9 cellular contexts compared by ENCODE assay signal in the genomic region with DNA sequence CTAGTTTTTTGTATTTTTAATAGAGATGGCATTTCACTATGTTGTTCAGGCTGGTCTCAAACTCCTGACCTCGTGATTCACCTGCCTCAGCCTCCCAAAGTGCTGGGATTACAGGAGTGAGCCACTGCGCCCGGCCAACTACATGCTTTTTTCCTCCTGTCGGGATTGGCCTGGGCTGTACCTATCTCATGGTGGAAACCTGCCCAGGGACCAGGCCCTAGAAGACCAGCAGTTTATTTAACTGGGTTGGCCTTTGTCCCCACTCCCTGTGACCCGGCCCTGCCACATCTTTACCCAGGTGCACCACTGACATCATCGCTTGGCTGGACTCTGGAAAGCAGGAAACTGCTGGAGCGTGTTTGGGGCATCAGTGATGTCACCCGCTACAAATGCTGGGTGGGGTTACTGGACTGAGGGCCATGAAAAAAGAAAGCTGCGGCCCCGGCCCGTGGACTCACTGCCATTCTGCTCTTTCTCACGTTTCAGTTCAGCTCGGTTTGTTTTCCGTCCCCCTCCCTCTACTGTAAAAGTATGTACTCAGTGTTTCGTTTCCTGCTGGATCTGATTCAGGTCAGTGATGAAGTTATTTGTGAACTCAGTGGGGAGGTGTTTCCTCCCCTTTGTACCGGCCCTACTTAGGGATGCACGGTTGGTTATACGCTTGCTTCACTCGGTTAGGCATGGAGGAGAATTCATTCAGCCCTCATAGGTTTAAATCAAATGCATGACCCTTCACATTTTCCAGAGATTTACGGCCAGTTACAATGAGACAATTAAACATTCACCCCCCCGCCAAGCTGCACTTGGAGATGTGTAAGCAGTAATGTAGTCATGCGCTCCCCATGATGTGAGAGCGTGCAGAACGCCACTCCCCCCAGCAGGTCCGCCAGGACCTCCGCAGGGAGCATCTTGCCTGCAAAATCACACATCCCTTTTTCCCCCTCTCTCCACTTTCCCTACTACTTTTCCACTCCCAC.
A peak's percentile ranks its signal among the peaks of the same experiment; 100 is the strongest.
DNase-seq lines count a peak whose midpoint lies in the region; ATAC-seq and TF ChIP-seq lines count a peak whose summit lies in the region.
"Had no signal": no experiment of that assay in that cellular context is flagged by ENCODE, and none has a peak within 500 bp of the region (broad histone marks: within the 10 kb centered on the region; RNA-seq: fewer than 3 reads in every experiment).

No MANE protein-coding gene starts in this region.

- no peak for TF ChIP-seq CTCF in right atrium auricular region (IDR thresholded peaks at IDR 0.05)

- ATAC-seq in GM21360 (IDR thresholded peaks at IDR 0.05; ENCODE audit: unreplicated experiment) (no peak), T-helper 17 cell (no peak)
- no peak for ATAC-seq in stimulated activated naive CD8-positive, alpha-beta T cell treated with anti-CD3 and anti-CD28 coated beads, Interleukin-15, Interleukin-2, amounts not matched to agents 100 U/mL and 50 U/mL, for 24 hours
- ATAC-seq in activated CD8-positive, alpha-beta T cell treated with anti-CD3 and anti-CD28 coated beads, Interleukin-2, amount 10 ng/mL, durations not matched to agents 7 days and 5 days, result no peak

- peak; percentile 62 for DNase-seq in HS-5 (ENCODE audit: low read depth)
- peak; percentile 37 for DNase-seq in SW480 (ENCODE audit: low spot score)
- peak; percentile 86 for DNase-seq in right atrium auricular region (ENCODE audit: low spot score)
- no peak for DNase-seq in T-helper 17 cell
- no peak for DNase-seq in stimulated activated naive CD8-positive, alpha-beta T cell treated with anti-CD3 and anti-CD28 coated beads, Interleukin-15, Interleukin-2, amounts not matched to agents 100 U/mL and 50 U/mL, for 24 hours
- DNase-seq in activated CD8-positive, alpha-beta T cell treated with anti-CD3 and anti-CD28 coated beads, Interleukin-2, amount 10 ng/mL, durations not matched to agents 7 days and 5 days, result no peak

- H3K36me3 Mint-ChIP-seq in T-helper 17 cell (ENCODE audit: low read depth), result peaks cover 14% of the 10 kb centered on the region
- peaks cover 44% of the 10 kb centered on the region for H3K36me3 Mint-ChIP-seq in activated CD8-positive, alpha-beta T cell treated with anti-CD3 and anti-CD28 coated beads, Interleukin-2, amount 10 ng/mL, durations not matched to agents 7 days and 5 days (ENCODE audit: low read depth)

- peak overlapping the region in 2 of 3 donors; percentile 28 to 47 for H3K9ac ChIP-seq in skeletal muscle tissue (ENCODE audit: low read depth in 1 of 3, low read length in 3 of 3)

- H3K4me3 ChIP-seq in right atrium auricular region, result peak overlapping the region in 1 of 2 donors; percentile 25
- H3K4me3 ChIP-seq in skeletal muscle tissue (ENCODE audit: low read length in 3 of 3), result peak overlapping the region in 2 of 3 donors; percentile 45 to 62

- H3K27ac ChIP-seq in right atrium auricular region (peak overlapping the region; percentile 85 to 89), skeletal muscle tissue (ENCODE audit: low read depth, low read length) (peak overlapping the region; percentile 60)

- peaks cover 2% of the 10 kb centered on the region for H3K4me1 Mint-ChIP-seq in T-helper 17 cell
- no peaks in the 10 kb centered on the region for H3K4me1 Mint-ChIP-seq in activated CD8-positive, alpha-beta T cell treated with anti-CD3 and anti-CD28 coated beads, Interleukin-2, amount 10 ng/mL, durations not matched to agents 7 days and 5 days (ENCODE audit: low read depth)

- H3K27me3 ChIP-seq in right atrium auricular region (no peaks in the 10 kb centered on the region), skeletal muscle tissue (ENCODE audit: control insufficient read depth in 3 of 3, insufficient read depth in 3 of 3, low read length in 3 of 3) (no peaks in the 10 kb centered on the region)

- H3K36me3 ChIP-seq in right atrium auricular region (no peaks in the 10 kb centered on the region), skeletal muscle tissue (ENCODE audit: control insufficient read depth in 3 of 3, insufficient read depth in 3 of 3, low read length in 3 of 3) (no peaks in the 10 kb centered on the region)

- no peaks in the 10 kb centered on the region for H3K27me3 Mint-ChIP-seq in T-helper 17 cell
- H3K27me3 Mint-ChIP-seq in activated CD8-positive, alpha-beta T cell treated with anti-CD3 and anti-CD28 coated beads, Interleukin-2, amount 10 ng/mL, durations not matched to agents 7 days and 5 days (ENCODE audit: low read depth), result no peaks in the 10 kb centered on the region
- H3K27me3 Mint-ChIP-seq: IgD-negative memory B cell had no signal

- H3K9me3 ChIP-seq in right atrium auricular region (no peaks in the 10 kb centered on the region), skeletal muscle tissue (ENCODE audit: control insufficient read depth in 3 of 3, low read length in 3 of 3) (no peaks in the 10 kb centered on the region), T-helper 17 cell (ENCODE audit: control insufficient read depth, low read length, poor library complexity, severe bottlenecking) (no peaks in the 10 kb centered on the region)

- peaks cover 0 to 41% of the 10 kb centered on the region in 2 donors for H3K4me1 ChIP-seq in right atrium auricular region
- peaks cover 11 to 13% (median 12%) of the 10 kb centered on the region in 3 donors for H3K4me1 ChIP-seq in skeletal muscle tissue (ENCODE audit: control insufficient read depth in 3 of 3, insufficient read depth in 3 of 3, low read length in 3 of 3)

- POLR2A ChIA-PET in activated CD8-positive, alpha-beta T cell treated with anti-CD3 and anti-CD28 coated beads, Interleukin-2, amount 10 ng/mL, durations not matched to agents 7 days and 5 days (lab: Charles Lee), result no interaction called here

- no peak overlapping the region for H3K4me3 Mint-ChIP-seq in T-helper 17 cell
- H3K4me3 Mint-ChIP-seq in activated CD8-positive, alpha-beta T cell treated with anti-CD3 and anti-CD28 coated beads, Interleukin-2, amount 10 ng/mL, durations not matched to agents 7 days and 5 days, result no peak overlapping the region

- H3K9me3 Mint-ChIP-seq in activated CD8-positive, alpha-beta T cell treated with anti-CD3 and anti-CD28 coated beads, Interleukin-2, amount 10 ng/mL, durations not matched to agents 7 days and 5 days (ENCODE audit: insufficient read depth), result no peaks in the 10 kb centered on the region

- CTCF ChIA-PET in activated CD8-positive, alpha-beta T cell treated with anti-CD3 and anti-CD28 coated beads, Interleukin-2, amount 10 ng/mL, durations not matched to agents 7 days and 5 days (lab: Charles Lee), result no interaction called here

- H3K27ac Mint-ChIP-seq in T-helper 17 cell, result no peak overlapping the region
- no peak overlapping the region for H3K27ac Mint-ChIP-seq in activated CD8-positive, alpha-beta T cell treated with anti-CD3 and anti-CD28 coated beads, Interleukin-2, amount 10 ng/mL, durations not matched to agents 7 days and 5 days

Comparison
In these comparisons a context has a peak if more than half of its experiments do, and no peak if none do; other contexts are left out.
1. DNase-seq: peak in HS-5 (single experiment), SW480 (single experiment) and right atrium auricular region (single experiment); none in T-helper 17 cell (0 of 3), stimulated activated naive CD8-positive, alpha-beta T cell treated with anti-CD3 and anti-CD28 coated beads, Interleukin-15, Interleukin-2, amounts not matched to agents 100 U/mL and 50 U/mL, for 24 hours (single experiment) and activated CD8-positive, alpha-beta T cell treated with anti-CD3 and anti-CD28 coated beads, Interleukin-2, amount 10 ng/mL, durations not matched to agents 7 days and 5 days (single experiment).